Comparison of ENCODE assay signal across 12 cellular contexts in genomic region chr6:112469306-112469705, GRCh38.
"Had no signal": no experiment of that assay in that cellular context is flagged by ENCODE, and none has a peak within 500 bp of the region (broad histone marks: within the 10 kb centered on the region; RNA-seq: fewer than 3 reads in every experiment).

No MANE protein-coding gene starts in this region.

- DNase-seq: activated CD4-positive, alpha-beta T cell treated with anti-CD3 and anti-CD28 coated beads, Interleukin-2, amount 50 U/mL, for 4 hours; activated T-cell treated with anti-CD3 and anti-CD28 coated beads for 4 hours; effector memory CD8-positive, alpha-beta T cell; stimulated activated naive CD8-positive, alpha-beta T cell treated with anti-CD3 and anti-CD28 coated beads, Interleukin-15, Interleukin-2, amounts not matched to agents 100 U/mL and 50 U/mL, for 24 hours; substantia nigra; uterus had no signal

- H3K27me3 Mint-ChIP-seq: activated naive CD8-positive, alpha-beta T cell; effector memory CD8-positive, alpha-beta T cell; natural killer cell treated with Interleukin-12 subunit alpha and Interleukin-12 subunit beta and Interleukin-15 and Interleukin-18, amount 100 ng/mL, for 72 hours; progenitor cell of endocrine pancreas had no signal

- H3K4me3 Mint-ChIP-seq: activated naive CD8-positive, alpha-beta T cell; activated T-helper 1 cell treated with anti-CD3 and anti-CD28 coated beads, Interleukin-12 subunit alpha, Interleukin-12 subunit beta, Interleukin-2, Interleukin-4 antibody, amounts not matched to agents 30 ng/mL and 10 ng/mL and 1 ng/mL, durations not matched to agents 14 hours and 24 hours and 36 hours; effector memory CD8-positive, alpha-beta T cell; natural killer cell treated with Interleukin-12 subunit alpha and Interleukin-12 subunit beta and Interleukin-15 and Interleukin-18, amount 100 ng/mL, for 72 hours; T-helper 2 cell treated with Interferon-gamma antibody and Interleukin-4, amounts not matched to agents 5 μg/mL and 100 μg/mL, for 36 hours had no signal

- ATAC-seq: effector memory CD8-positive, alpha-beta T cell; natural killer cell treated with Interleukin-12 subunit alpha and Interleukin-12 subunit beta and Interleukin-15 and Interleukin-18, amount 100 ng/mL, for 72 hours; stimulated activated naive CD8-positive, alpha-beta T cell treated with anti-CD3 and anti-CD28 coated beads, Interleukin-15, Interleukin-2, amounts not matched to agents 100 U/mL and 50 U/mL, for 24 hours had no signal

- H3K27ac ChIP-seq: tibial nerve, uterus had no signal

- H3K36me3 ChIP-seq: tibial nerve, uterus had no signal

- H3K9me3 Mint-ChIP-seq: activated T-helper 1 cell treated with anti-CD3 and anti-CD28 coated beads, Interleukin-12 subunit alpha, Interleukin-12 subunit beta, Interleukin-2, Interleukin-4 antibody, amounts not matched to agents 30 ng/mL and 10 ng/mL and 1 ng/mL, durations not matched to agents 14 hours and 24 hours and 36 hours; effector memory CD8-positive, alpha-beta T cell; natural killer cell treated with Interleukin-12 subunit alpha and Interleukin-12 subunit beta and Interleukin-15 and Interleukin-18, amount 100 ng/mL, for 72 hours; T-helper 2 cell treated with Interferon-gamma antibody and Interleukin-4, amounts not matched to agents 5 μg/mL and 100 μg/mL, for 36 hours had no signal

- H3K4me1 ChIP-seq: tibial nerve, uterus had no signal

- H3K4me3 ChIP-seq: tibial nerve, uterus had no signal

- H3K9me3 ChIP-seq: tibial nerve, uterus had no signal

- H3K36me3 Mint-ChIP-seq: activated naive CD8-positive, alpha-beta T cell; natural killer cell treated with Interleukin-12 subunit alpha and Interleukin-12 subunit beta and Interleukin-15 and Interleukin-18, amount 100 ng/mL, for 72 hours had no signal

- H3K27ac Mint-ChIP-seq: activated naive CD8-positive, alpha-beta T cell; activated T-helper 1 cell treated with anti-CD3 and anti-CD28 coated beads, Interleukin-12 subunit alpha, Interleukin-12 subunit beta, Interleukin-2, Interleukin-4 antibody, amounts not matched to agents 30 ng/mL and 10 ng/mL and 1 ng/mL, durations not matched to agents 14 hours and 24 hours and 36 hours; effector memory CD8-positive, alpha-beta T cell; natural killer cell treated with Interleukin-12 subunit alpha and Interleukin-12 subunit beta and Interleukin-15 and Interleukin-18, amount 100 ng/mL, for 72 hours; progenitor cell of endocrine pancreas; T-helper 2 cell treated with Interferon-gamma antibody and Interleukin-4, amounts not matched to agents 5 μg/mL and 100 μg/mL, for 36 hours had no signal

- H3K27me3 ChIP-seq: tibial nerve, uterus had no signal
